1 cellular context compared by ENCODE assay signal in the genomic region with DNA sequence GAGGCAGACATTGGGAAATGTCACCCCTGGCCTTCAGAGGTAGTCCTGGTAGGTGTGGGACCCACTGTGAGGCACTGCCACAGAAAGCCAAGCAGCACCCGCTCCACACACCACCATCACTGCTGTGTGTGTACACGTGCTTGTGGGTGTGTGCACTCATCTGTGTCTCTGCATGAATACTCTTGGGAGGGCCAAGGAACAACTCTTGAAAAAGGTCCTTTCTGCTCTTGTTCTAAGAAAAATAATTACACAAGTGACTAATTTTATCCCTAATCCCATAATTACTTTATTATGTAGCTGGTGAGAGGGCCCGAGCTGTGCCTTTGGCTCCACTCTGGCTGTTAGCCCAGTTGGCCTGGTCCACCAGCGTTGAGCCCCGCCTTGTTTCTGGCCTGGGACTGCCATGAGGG.
TF ChIP-seq lines count a peak whose summit lies in the region.

No MANE protein-coding gene starts in this region.

TF ChIP-seq in GM12878, 131 proteins besides CTCF, POLR2A, EP300 and RAD21:
- peak; percentile 45 for TF ChIP-seq MEF2B (IDR thresholded peaks at IDR 0.05; ENCODE audit: partially characterized antibody, poor library complexity, severe bottlenecking)
- TF ChIP-seq POLR2AphosphoS5 (IDR thresholded peaks at IDR 0.05; ENCODE audit: low read length) = no peak
- TF ChIP-seq ZZZ3 (IDR thresholded peaks at IDR 0.05; ENCODE audit: control insufficient read depth, insufficient read length, low read depth) = no peak
- TF ChIP-seq BHLHE40 (IDR thresholded peaks at IDR 0.05; ENCODE audit: borderline replicate concordance in 1 of 2, low read depth in 2 of 2, low read length in 1 of 2) = peak; percentile 87 to 93
- TF ChIP-seq, protein P1, sequence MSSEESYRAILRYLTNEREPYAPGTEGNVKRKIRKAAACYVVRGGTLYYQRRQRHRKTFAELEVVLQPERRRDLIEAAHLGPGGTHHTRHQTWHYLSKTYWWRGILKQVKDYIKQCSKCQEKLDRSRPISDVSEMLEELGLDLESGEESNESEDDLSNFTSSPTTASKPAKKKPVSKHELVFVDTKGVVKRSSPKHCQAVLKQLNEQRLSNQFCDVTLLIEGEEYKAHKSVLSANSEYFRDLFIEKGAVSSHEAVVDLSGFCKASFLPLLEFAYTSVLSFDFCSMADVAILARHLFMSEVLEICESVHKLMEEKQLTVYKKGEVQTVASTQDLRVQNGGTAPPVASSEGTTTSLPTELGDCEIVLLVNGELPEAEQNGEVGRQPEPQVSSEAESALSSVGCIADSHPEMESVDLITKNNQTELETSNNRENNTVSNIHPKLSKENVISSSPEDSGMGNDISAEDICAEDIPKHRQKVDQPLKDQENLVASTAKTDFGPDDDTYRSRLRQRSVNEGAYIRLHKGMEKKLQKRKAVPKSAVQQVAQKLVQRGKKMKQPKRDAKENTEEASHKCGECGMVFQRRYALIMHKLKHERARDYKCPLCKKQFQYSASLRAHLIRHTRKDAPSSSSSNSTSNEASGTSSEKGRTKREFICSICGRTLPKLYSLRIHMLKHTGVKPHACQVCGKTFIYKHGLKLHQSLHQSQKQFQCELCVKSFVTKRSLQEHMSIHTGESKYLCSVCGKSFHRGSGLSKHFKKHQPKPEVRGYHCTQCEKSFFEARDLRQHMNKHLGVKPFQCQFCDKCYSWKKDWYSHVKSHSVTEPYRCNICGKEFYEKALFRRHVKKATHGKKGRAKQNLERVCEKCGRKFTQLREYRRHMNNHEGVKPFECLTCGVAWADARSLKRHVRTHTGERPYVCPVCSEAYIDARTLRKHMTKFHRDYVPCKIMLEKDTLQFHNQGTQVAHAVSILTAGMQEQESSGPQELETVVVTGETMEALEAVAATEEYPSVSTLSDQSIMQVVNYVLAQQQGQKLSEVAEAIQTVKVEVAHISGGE (CRISPR knock-in tag; IDR thresholded peaks at IDR 0.05) = no peak
- TF ChIP-seq, protein P2, sequence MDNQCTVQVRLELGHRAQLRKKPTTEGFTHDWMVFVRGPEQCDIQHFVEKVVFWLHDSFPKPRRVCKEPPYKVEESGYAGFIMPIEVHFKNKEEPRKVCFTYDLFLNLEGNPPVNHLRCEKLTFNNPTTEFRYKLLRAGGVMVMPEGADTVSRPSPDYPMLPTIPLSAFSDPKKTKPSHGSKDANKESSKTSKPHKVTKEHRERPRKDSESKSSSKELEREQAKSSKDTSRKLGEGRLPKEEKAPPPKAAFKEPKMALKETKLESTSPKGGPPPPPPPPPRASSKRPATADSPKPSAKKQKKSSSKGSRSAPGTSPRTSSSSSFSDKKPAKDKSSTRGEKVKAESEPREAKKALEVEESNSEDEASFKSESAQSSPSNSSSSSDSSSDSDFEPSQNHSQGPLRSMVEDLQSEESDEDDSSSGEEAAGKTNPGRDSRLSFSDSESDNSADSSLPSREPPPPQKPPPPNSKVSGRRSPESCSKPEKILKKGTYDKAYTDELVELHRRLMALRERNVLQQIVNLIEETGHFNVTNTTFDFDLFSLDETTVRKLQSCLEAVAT (IDR thresholded peaks at IDR 0.05) = no peak
- TF ChIP-seq PAX5 (IDR thresholded peaks at IDR 0.05; ENCODE audit: borderline replicate concordance, low read depth, low read length) = peak; percentile 38; the same call in 1 of the 2 replicates
- TF ChIP-seq, protein P3, sequence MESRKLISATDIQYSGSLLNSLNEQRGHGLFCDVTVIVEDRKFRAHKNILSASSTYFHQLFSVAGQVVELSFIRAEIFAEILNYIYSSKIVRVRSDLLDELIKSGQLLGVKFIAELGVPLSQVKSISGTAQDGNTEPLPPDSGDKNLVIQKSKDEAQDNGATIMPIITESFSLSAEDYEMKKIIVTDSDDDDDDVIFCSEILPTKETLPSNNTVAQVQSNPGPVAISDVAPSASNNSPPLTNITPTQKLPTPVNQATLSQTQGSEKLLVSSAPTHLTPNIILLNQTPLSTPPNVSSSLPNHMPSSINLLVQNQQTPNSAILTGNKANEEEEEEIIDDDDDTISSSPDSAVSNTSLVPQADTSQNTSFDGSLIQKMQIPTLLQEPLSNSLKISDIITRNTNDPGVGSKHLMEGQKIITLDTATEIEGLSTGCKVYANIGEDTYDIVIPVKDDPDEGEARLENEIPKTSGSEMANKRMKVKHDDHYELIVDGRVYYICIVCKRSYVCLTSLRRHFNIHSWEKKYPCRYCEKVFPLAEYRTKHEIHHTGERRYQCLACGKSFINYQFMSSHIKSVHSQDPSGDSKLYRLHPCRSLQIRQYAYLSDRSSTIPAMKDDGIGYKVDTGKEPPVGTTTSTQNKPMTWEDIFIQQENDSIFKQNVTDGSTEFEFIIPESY (IDR thresholded peaks at IDR 0.05) = no peak
- TF ChIP-seq, protein P4, sequence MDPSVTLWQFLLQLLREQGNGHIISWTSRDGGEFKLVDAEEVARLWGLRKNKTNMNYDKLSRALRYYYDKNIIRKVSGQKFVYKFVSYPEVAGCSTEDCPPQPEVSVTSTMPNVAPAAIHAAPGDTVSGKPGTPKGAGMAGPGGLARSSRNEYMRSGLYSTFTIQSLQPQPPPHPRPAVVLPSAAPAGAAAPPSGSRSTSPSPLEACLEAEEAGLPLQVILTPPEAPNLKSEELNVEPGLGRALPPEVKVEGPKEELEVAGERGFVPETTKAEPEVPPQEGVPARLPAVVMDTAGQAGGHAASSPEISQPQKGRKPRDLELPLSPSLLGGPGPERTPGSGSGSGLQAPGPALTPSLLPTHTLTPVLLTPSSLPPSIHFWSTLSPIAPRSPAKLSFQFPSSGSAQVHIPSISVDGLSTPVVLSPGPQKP (IDR thresholded peaks at IDR 0.05; ENCODE audit: low read depth, low read length) = no peak
- TF ChIP-seq KAT2A (conservative IDR thresholded peaks at IDR 0.05; ENCODE audit: control insufficient read depth, low read depth, low read length) = no peak
- TF ChIP-seq FOXM1 (IDR thresholded peaks at IDR 0.05; ENCODE audit: low read depth, low read length) = no peak
- TF ChIP-seq STAT1 (conservative IDR thresholded peaks at IDR 0.05) = no peak
- no peak for TF ChIP-seq GABPA (IDR thresholded peaks at IDR 0.05; ENCODE audit: low read depth)
- TF ChIP-seq, protein P5, sequence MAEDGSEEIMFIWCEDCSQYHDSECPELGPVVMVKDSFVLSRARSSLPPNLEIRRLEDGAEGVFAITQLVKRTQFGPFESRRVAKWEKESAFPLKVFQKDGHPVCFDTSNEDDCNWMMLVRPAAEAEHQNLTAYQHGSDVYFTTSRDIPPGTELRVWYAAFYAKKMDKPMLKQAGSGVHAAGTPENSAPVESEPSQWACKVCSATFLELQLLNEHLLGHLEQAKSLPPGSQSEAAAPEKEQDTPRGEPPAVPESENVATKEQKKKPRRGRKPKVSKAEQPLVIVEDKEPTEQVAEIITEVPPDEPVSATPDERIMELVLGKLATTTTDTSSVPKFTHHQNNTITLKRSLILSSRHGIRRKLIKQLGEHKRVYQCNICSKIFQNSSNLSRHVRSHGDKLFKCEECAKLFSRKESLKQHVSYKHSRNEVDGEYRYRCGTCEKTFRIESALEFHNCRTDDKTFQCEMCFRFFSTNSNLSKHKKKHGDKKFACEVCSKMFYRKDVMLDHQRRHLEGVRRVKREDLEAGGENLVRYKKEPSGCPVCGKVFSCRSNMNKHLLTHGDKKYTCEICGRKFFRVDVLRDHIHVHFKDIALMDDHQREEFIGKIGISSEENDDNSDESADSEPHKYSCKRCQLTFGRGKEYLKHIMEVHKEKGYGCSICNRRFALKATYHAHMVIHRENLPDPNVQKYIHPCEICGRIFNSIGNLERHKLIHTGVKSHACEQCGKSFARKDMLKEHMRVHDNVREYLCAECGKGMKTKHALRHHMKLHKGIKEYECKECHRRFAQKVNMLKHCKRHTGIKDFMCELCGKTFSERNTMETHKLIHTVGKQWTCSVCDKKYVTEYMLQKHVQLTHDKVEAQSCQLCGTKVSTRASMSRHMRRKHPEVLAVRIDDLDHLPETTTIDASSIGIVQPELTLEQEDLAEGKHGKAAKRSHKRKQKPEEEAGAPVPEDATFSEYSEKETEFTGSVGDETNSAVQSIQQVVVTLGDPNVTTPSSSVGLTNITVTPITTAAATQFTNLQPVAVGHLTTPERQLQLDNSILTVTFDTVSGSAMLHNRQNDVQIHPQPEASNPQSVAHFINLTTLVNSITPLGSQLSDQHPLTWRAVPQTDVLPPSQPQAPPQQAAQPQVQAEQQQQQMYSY (CRISPR knock-in tag; IDR thresholded peaks at IDR 0.05) = no peak
TF ChIP-seq in GM12878: peak in this region for 3.
